Comparison of ENCODE assay signal across 8 cellular contexts in the genomic region with DNA sequence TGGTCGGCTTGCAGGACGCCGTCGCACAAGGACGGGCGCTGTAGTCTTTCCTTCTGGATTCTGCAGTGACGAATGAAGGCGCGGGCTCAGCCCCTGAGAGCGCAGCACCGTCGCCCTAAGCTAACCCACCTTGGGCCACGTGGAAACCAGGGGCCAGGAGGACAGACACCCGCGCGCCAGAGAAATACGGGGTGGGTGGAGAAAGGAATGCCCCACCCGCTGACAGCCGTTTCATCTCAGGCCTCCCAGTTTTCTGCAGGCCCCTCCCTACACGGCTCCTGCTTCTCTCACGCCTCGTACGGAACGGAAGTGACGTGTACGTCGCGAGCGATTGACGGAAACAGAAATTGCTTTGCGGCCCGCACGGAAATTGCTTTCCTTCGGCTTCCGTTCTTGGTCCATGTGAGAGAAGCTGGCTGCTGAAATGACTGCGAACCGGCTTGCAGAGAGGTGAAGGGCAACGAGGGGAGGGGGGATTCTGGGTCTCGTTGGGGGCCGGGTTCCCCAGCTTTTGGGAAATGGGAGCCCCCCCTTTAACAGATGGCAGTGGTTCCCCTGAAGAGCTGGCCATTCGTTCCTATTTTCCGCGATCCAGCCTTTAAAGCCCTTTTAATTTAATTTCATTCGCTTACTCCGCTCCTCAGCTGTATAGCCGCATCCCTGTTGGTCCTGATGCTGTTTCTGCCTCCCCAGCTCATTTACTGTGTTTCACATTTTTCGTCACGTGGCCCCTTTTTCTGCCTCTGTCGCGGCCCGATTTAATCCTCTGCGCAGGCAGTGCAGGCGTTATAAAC. TPM values are rescaled to one million over a fixed set of nuclear protein-coding genes. Genes with fewer than 3 reads are reported as not detected.
DNase-seq lines count a peak whose midpoint lies in the region; ATAC-seq, FAIRE-seq and TF ChIP-seq lines count a peak whose summit lies in the region.

Gene UTP14A (plus strand): TSS at position 378 of the 794 bp plus-strand sequence. CDS start 47 bp downstream, at position 425.

- H3K4me1 ChIP-seq in rectal smooth muscle tissue (ENCODE audit: control insufficient read depth, insufficient read depth, low read length) (no peaks in the 10 kb centered on the region), aorta (ENCODE audit: control insufficient read depth in 1 of 2, insufficient read depth in 2 of 2, low read length in 2 of 2) (no peaks in the 10 kb centered on the region)

- no peaks in the 10 kb centered on the region for H3K36me3 ChIP-seq in rectal smooth muscle tissue (ENCODE audit: control insufficient read depth, insufficient read depth, low read length)
- H3K36me3 ChIP-seq in aorta (ENCODE audit: control insufficient read depth in 1 of 2, insufficient read depth in 2 of 2, low read length in 1 of 2), result no peaks in the 10 kb centered on the region

- DNase-seq in GM18507 (ENCODE audit: extremely low spot score, insufficient read length, low read depth) (peak; percentile 49), NCI-H2029 treated with DMSO at 0.1 percent for 48 hours (lab: John Stamatoyannopoulos, UW) (peak; percentile 57), T-helper 9 cell (peak; percentile 71), astrocyte of the cerebellum (ENCODE audit: low read depth) (peak; percentile 74), hepatic stellate cell (ENCODE audit: low spot score) (peak; percentile 58), aorta (peak; percentile 93)

- intact Hi-C loops in aorta (cut with DNase I), result no loop called here

- in situ Hi-C loops in astrocyte of the cerebellum (cut with HindIII; ENCODE audit: low sequenced_read_pairs), result no loop called here

- ATAC-seq in HG02981 (IDR thresholded peaks at IDR 0.05; ENCODE audit: unreplicated experiment) (peak; percentile 95), aorta (ENCODE audit: low FRiP score) (peak; percentile 95)

- peak; percentile 97 for FAIRE-seq in GM18507 (lab: Jason Lieb, UNC)

- H3K9me3 ChIP-seq in aorta (ENCODE audit: control insufficient read depth, low read length), result no peaks in the 10 kb centered on the region

- H3K4me3 ChIP-seq in astrocyte of the cerebellum (ENCODE audit: low read depth, low read length) (peak within 1 kb of the TSS; percentile 75), rectal smooth muscle tissue (ENCODE audit: low read length) (peak within 1 kb of the TSS; percentile 54), aorta (ENCODE audit: low read length in 2 of 2) (peak within 1 kb of the TSS; percentile 47 to 85)

- no peak within 1 kb of the TSS for H3K9ac ChIP-seq in rectal smooth muscle tissue (ENCODE audit: low read length)

- WGBS in aorta, 2 donors, result 1 to 33% methylated on average over 53 of the region's 53 CpGs

- H3K27me3 ChIP-seq in rectal smooth muscle tissue (ENCODE audit: control insufficient read depth, insufficient read depth, low read length) (no peaks in the 10 kb centered on the region), aorta (ENCODE audit: control insufficient read depth in 1 of 2, insufficient read depth in 2 of 2, low read length in 1 of 2) (no peaks in the 10 kb centered on the region)

- no peak for TF ChIP-seq CTCF in astrocyte of the cerebellum (IDR thresholded peaks at IDR 0.05; ENCODE audit: low read depth, low read length, missing control alignments)

- peak within 1 kb of the TSS; percentile 57 for H3K27ac ChIP-seq in rectal smooth muscle tissue (ENCODE audit: low read depth, low read length)
- peak within 1 kb of the TSS in 1 of 2 donors; percentile 89 for H3K27ac ChIP-seq in aorta (ENCODE audit: low read depth in 1 of 2, low read length in 2 of 2)

RNA-seq across cellular contexts. Expression of gene UTP14A, which starts in this region (rescaled TPM):
- 10 to 100 TPM; 12.6 to 13.6 TPM for total RNA-seq in aorta
- polyA plus RNA-seq in aorta, result 10 to 100 TPM in 1 of 2 donors, 1 to 10 TPM in 1; 8.1 to 12.1 TPM
